ENCODE assay signal across 1 cellular context in genomic region chr16:71927383-71927782, GRCh38.
TF ChIP-seq lines count a peak whose summit lies in the region.

No MANE protein-coding gene starts in this region.

TF ChIP-seq in K562, 482 proteins besides CTCF, POLR2A, EP300 and RAD21:
- no peak for TF ChIP-seq GTF3C2 (IDR thresholded peaks at IDR 0.05; ENCODE audit: borderline replicate concordance, extremely low read depth, insufficient read length)
- TF ChIP-seq GTF2E2 (tag; IDR thresholded peaks at IDR 0.05) = no peak
- peak; percentile 71 for TF ChIP-seq NFIC (IDR thresholded peaks at IDR 0.05)
- peak; percentile 35; the same call in 1 of the 2 replicates for TF ChIP-seq JUND (IDR thresholded peaks at IDR 0.05; ENCODE audit: borderline replicate concordance, low read depth, low read length)
- peak; percentile 28; the same call in 1 of the 3 replicates for TF ChIP-seq JUND (tag; IDR thresholded peaks at IDR 0.05; ENCODE audit: borderline replicate concordance, low read depth, low read length)
- peak; percentile 83 for TF ChIP-seq FOSL1 (tag; conservative IDR thresholded peaks at IDR 0.05)
- no peak for TF ChIP-seq ATF7 (IDR thresholded peaks at IDR 0.05)
- TF ChIP-seq ETV1 (tag; conservative IDR thresholded peaks at IDR 0.05; ENCODE audit: low read depth) = no peak
- no peak for TF ChIP-seq SIN3A (IDR thresholded peaks at IDR 0.05; ENCODE audit: borderline replicate concordance in 2 of 2, control insufficient read depth in 1 of 2, low read depth in 2 of 2, low read length in 2 of 2)
- TF ChIP-seq ZNF217 (CRISPR knock-in tag; IDR thresholded peaks at IDR 0.05) = no peak
- TF ChIP-seq, protein P1, sequence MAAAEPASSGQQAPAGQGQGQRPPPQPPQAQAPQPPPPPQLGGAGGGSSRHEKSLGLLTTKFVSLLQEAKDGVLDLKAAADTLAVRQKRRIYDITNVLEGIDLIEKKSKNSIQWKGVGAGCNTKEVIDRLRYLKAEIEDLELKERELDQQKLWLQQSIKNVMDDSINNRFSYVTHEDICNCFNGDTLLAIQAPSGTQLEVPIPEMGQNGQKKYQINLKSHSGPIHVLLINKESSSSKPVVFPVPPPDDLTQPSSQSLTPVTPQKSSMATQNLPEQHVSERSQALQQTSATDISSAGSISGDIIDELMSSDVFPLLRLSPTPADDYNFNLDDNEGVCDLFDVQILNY (CRISPR knock-in tag; IDR thresholded peaks at IDR 0.05) = no peak
- no peak for TF ChIP-seq HDGF (IDR thresholded peaks at IDR 0.05)
